In the genomic region with DNA sequence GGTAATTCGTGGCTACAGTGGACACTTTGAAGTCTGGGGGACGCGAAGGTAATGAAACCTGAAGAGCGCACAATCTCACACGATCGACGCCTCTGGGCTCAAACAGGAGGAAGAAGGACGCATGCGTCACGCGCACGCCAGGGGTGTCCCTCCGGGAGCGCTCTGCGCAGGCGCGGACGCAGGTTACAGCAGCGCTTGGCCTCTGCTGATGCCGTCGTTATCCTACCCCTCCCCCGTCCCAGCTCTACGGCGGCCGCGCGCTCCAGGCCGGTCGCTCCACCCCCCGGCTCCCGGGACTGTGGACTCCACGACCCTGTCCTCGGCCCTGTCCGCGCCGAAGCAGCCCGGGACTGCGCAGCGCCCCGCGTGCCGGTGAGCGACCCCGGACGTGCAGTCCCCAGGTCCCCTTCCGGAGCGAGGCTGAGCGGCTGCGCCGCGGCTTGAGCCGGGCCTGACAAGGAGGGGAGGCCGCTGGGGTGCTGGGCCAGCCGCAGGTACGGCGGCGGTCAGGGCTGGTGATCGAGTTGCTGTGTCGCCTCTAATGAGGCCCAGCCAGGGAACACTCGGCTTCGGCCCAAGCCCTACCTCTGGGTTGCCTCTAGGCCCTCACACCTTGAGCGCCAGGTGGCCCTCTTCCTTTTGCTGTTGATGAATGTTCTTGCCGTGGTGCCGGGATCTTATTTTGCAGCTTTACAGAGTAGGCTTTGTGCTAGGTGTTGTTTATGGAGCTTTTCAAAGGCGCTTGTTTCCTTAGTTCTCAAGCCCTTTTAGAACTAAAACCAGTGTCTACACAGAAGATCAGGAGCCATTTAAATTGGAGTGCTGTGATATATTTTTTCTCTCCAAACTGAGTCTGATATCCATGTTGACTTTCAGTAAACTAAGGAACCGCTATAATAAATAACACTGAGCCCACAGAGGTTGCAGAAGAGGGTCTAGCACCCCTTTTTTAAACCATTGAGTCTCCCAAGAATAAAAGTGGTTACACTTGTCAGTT, we compare ENCODE assay signal across 8 cellular contexts. TPM values are rescaled to one million over a fixed set of nuclear protein-coding genes. Genes with fewer than 3 reads are reported as not detected.
DNase-seq lines count a peak whose midpoint lies in the region; ATAC-seq and TF ChIP-seq lines count a peak whose summit lies in the region.

TMEM106B (plus strand) TSS at position 241 of the 997 bp plus-strand sequence. CDS start 3,517 bp downstream, outside the sequence.

- H3K4me3 Mint-ChIP-seq in CD4-positive, alpha-beta memory T cell, result peak within 1 kb of the TSS; percentile 92 to 100 (median 98)

- H3K36me3 Mint-ChIP-seq in CD4-positive, alpha-beta memory T cell, result peaks cover 17 to 34% of the 10 kb centered on the region in 2 donors

- DNase-seq in CD4-positive, alpha-beta memory T cell, result peak; percentile 95 to 98 (median 98)
- peak; percentile 95 for DNase-seq in HK-2 (ENCODE audit: unreplicated experiment)
- peak; percentile 80 for DNase-seq in NCI-H82 treated with DMSO at 0.1 percent for 48 hours (lab: John Stamatoyannopoulos, UW; ENCODE audit: unreplicated experiment)
- DNase-seq in activated CD8-positive, alpha-beta memory T cell treated with anti-CD3 and anti-CD28 coated beads for 1 hour (ENCODE audit: extremely low read depth in 1 of 2, low read depth in 1 of 2), result peak; percentile 93 to 96
- DNase-seq in effector CD4-positive, alpha-beta T cell, result peak; percentile 98
- peak; percentile 99 for DNase-seq in lower lobe of right lung
- peak; percentile 91 to 96 (median 93) for DNase-seq in stimulated activated CD4-positive, alpha-beta T cell treated with anti-CD3 and anti-CD28 coated beads, TNF-alpha, amount 100 ng/mL, for 24 hours (ENCODE audit: low read depth in 3 of 3)

- H3K27ac Mint-ChIP-seq in CD4-positive, alpha-beta memory T cell, result peak within 1 kb of the TSS; percentile 95 to 100 (median 100)

- peaks cover 0 to 2% of the 10 kb centered on the region in 2 donors for H3K27me3 Mint-ChIP-seq in CD4-positive, alpha-beta memory T cell

- peak within 1 kb of the TSS; percentile 70 to 94 for H3K4me3 ChIP-seq in CD4-positive, alpha-beta memory T cell (ENCODE audit: low read length in 2 of 2)
- peak within 1 kb of the TSS; percentile 83 for H3K4me3 ChIP-seq in lower lobe of right lung

- peaks cover 24 to 41% (median 33%) of the 10 kb centered on the region in 4 donors for H3K4me1 Mint-ChIP-seq in CD4-positive, alpha-beta memory T cell

- TF ChIP-seq CTCF in lower lobe of right lung (IDR thresholded peaks at IDR 0.05), result no peak

- ATAC-seq in GM19452 (IDR thresholded peaks at IDR 0.05; ENCODE audit: unreplicated experiment) (peak; percentile 95), lower lobe of right lung (peak; percentile 99)

- H3K27me3 ChIP-seq in CD4-positive, alpha-beta memory T cell (ENCODE audit: insufficient read depth, low read length), result no peaks in the 10 kb centered on the region
- H3K27me3 ChIP-seq in lower lobe of right lung (ENCODE audit: low read depth), result no peaks in the 10 kb centered on the region

- H3K9me3 Mint-ChIP-seq in CD4-positive, alpha-beta memory T cell, result peaks cover 0 to 2% (median 0%) of the 10 kb centered on the region in 8 donors

- CTCF ChIA-PET in CD4-positive, alpha-beta memory T cell (lab: Charles Lee; ENCODE audit: partially characterized antibody), result interaction anchor here (0.5 to 2.1 kb wide), 19 partner anchors 10 to 138 kb away, joined by 3 to 11 read pairs (median 4); no protein-coding TSS in a partner anchor

- intact Hi-C loops in CD4-positive, alpha-beta memory T cell (cut with micrococcal nuclease), result loop anchor here (1.0 to 5.0 kb wide), 10 partner anchors 12 to 521 kb away; partner anchors contain the start of genes ARL4A and VWDE
- intact Hi-C loops in lower lobe of right lung (cut with DNase I), result no loop called here

- peaks cover 47% of the 10 kb centered on the region for H3K4me1 ChIP-seq in CD4-positive, alpha-beta memory T cell (ENCODE audit: insufficient read depth, low read length)
- peaks cover 13% of the 10 kb centered on the region for H3K4me1 ChIP-seq in lower lobe of right lung

- H3K36me3 ChIP-seq in CD4-positive, alpha-beta memory T cell (ENCODE audit: insufficient read depth, low read length), result peaks cover 9% of the 10 kb centered on the region
- peaks cover 5% of the 10 kb centered on the region for H3K36me3 ChIP-seq in lower lobe of right lung

- POLR2A ChIA-PET in CD4-positive, alpha-beta memory T cell (lab: Charles Lee; ENCODE audit: partially characterized antibody), result interaction anchor here (0.5 to 2.9 kb wide), 25 partner anchors 10 to 1271 kb away, joined by 3 to 62 read pairs (median 4); a partner anchor contains a TSS

- H3K9me3 ChIP-seq in CD4-positive, alpha-beta memory T cell (ENCODE audit: control insufficient read depth in 1 of 2, low read length in 2 of 2), result no peaks in the 10 kb centered on the region
- no peaks in the 10 kb centered on the region for H3K9me3 ChIP-seq in lower lobe of right lung

- H3K27ac ChIP-seq in CD4-positive, alpha-beta memory T cell (ENCODE audit: low read depth, low read length), result peak within 1 kb of the TSS; percentile 98
- peak within 1 kb of the TSS; percentile 96 for H3K27ac ChIP-seq in lower lobe of right lung

RNA-seq across cellular contexts. Expression of gene TMEM106B, which starts in this region (rescaled TPM):
- total RNA-seq in CD4-positive, alpha-beta memory T cell, result 10 to 100 TPM; 56.9 to 62.2 TPM
- polyA plus RNA-seq in CD4-positive, alpha-beta memory T cell, result 10 to 100 TPM; 37.2 to 46.6 TPM
- total RNA-seq in lower lobe of right lung, result 38.7 TPM

Comparison
In these comparisons a context has a peak if more than half of its experiments do, and no peak if none do; other contexts are left out.
1. Peak in every context shown above with its lines: DNase-seq, ATAC-seq, H3K4me3 ChIP-seq and H3K27ac ChIP-seq.